Comparison of ENCODE assay signal across 9 cellular contexts in genomic region chr7:93902777-93903423, GRCh38. TPM values are rescaled to one million over a fixed set of nuclear protein-coding genes. Genes with fewer than 3 reads are reported as not detected.
DNase-seq lines count a peak whose midpoint lies in the region; ATAC-seq and FAIRE-seq lines count a peak whose summit lies in the region.
"Had no signal": no experiment of that assay in that cellular context is flagged by ENCODE, and none has a peak within 500 bp of the region (broad histone marks: within the 10 kb centered on the region; RNA-seq: fewer than 3 reads in every experiment).

No MANE protein-coding gene starts in this region.

- no peaks in the 10 kb centered on the region for H3K4me1 ChIP-seq in small intestine (ENCODE audit: control insufficient read depth in 2 of 2, insufficient read depth in 1 of 2, low read depth in 1 of 2, low read length in 1 of 2)

- no peaks in the 10 kb centered on the region for H3K27me3 ChIP-seq in small intestine (ENCODE audit: control insufficient read depth in 2 of 2, insufficient read depth in 2 of 2, low read length in 2 of 2)

- no peaks in the 10 kb centered on the region for H3K36me3 ChIP-seq in small intestine (ENCODE audit: control insufficient read depth in 2 of 2, insufficient read depth in 2 of 2, low read length in 2 of 2)

- no peaks in the 10 kb centered on the region for H3K9me3 ChIP-seq in small intestine (ENCODE audit: control insufficient read depth, low read depth)

- peak; percentile 15 for DNase-seq in COLO668 (lab: John Stamatoyannopoulos, UW; ENCODE audit: unreplicated experiment)
- peak; percentile 4 for DNase-seq in SHP77 treated with DMSO at 0.1 percent for 48 hours (lab: John Stamatoyannopoulos, UW)
- DNase-seq in globus pallidus (ENCODE audit: low spot score), result peak; percentile 20
- DNase-seq in small intestine, result peak; percentile 31
- DNase-seq in stimulated activated naive CD8-positive, alpha-beta T cell treated with anti-CD3 and anti-CD28 coated beads, Interleukin-15, Interleukin-2, amounts not matched to agents 100 U/mL and 50 U/mL, for 24 hours, result no peak

- H3K4me3 ChIP-seq in small intestine (ENCODE audit: low read depth in 1 of 2, low read length in 2 of 2), result no peak overlapping the region

- WGBS in small intestine, 3 donors, result 85 to 96% (median 89%) methylated on average over 1 of the region's 1 CpG

- peak; percentile 55 for ATAC-seq in HG02588 (IDR thresholded peaks at IDR 0.05; ENCODE audit: unreplicated experiment)
- ATAC-seq in HG03442 (IDR thresholded peaks at IDR 0.05; ENCODE audit: unreplicated experiment), result no peak
- ATAC-seq in HG02870 (IDR thresholded peaks at IDR 0.05; ENCODE audit: unreplicated experiment), result no peak
- ATAC-seq in stimulated activated naive CD8-positive, alpha-beta T cell treated with anti-CD3 and anti-CD28 coated beads, Interleukin-15, Interleukin-2, amounts not matched to agents 100 U/mL and 50 U/mL, for 24 hours, result no peak

- no peak overlapping the region for H3K27ac ChIP-seq in small intestine (ENCODE audit: low read depth in 1 of 2, low read length in 1 of 2)

- FAIRE-seq in small intestine (lab: Jason Lieb, UNC), result no peak

RNA-seq across cellular contexts. Expression of gene GNGT1, which starts 3.5 kb away (rescaled TPM):
- polyA plus RNA-seq in small intestine, result not detected
- polyA plus RNA-seq: IgD-negative memory B cell had no signal

RNA-seq across cellular contexts. Expression of gene TFPI2, which starts 12.3 kb away (rescaled TPM):
- polyA plus RNA-seq in small intestine, result under 1 TPM in 1 of 3 donors, not detected in 2; 0.60 TPM
- polyA plus RNA-seq: IgD-negative memory B cell had no signal

RNA-seq across cellular contexts. Expression of gene GNG11, which starts 18.6 kb away (rescaled TPM):
- polyA plus RNA-seq in small intestine, result 10 to 100 TPM in 2 of 3 donors, 1 to 10 TPM in 1; 2.0 to 18.6 (median 16.8) TPM
